10 cellular contexts compared by ENCODE assay signal in the genomic region with DNA sequence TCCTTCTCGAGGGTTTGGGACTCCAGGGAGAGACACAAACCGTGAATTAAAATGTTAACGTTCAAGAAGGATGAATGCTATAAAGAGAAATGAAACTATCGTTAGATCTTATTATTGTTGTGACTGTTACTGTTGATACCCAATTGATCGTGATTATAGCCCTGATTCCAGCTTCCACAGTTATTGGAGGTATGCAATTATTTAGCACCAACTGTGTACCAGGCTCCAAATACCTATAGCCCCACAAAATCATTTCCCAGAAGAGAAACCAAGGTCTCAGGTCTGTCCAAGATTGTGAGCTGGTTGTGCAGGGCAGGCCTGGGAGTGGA. TPM values are rescaled to one million over a fixed set of nuclear protein-coding genes. Genes with fewer than 3 reads are reported as not detected.
A peak's percentile ranks its signal among the peaks of the same experiment; 100 is the strongest.
DNase-seq lines count a peak whose midpoint lies in the region; ATAC-seq and TF ChIP-seq lines count a peak whose summit lies in the region.
"Had no signal": no experiment of that assay in that cellular context is flagged by ENCODE, and none has a peak within 500 bp of the region (broad histone marks: within the 10 kb centered on the region; RNA-seq: fewer than 3 reads in every experiment).

No MANE protein-coding gene starts in this region.

- TF ChIP-seq POLR2A in esophagus squamous epithelium (IDR thresholded peaks at IDR 0.05) (no peak), ovary (IDR thresholded peaks at IDR 0.05) (no peak)

- no peak overlapping the region for H3K9ac ChIP-seq in SK-N-SH

- H3K4me3 ChIP-seq in SK-N-SH (ENCODE audit: low read depth in 2 of 2, low read length in 1 of 2), result no peak overlapping the region
- H3K4me3 ChIP-seq in esophagus squamous epithelium, result peak overlapping the region in 2 of 4 donors; percentile 14 to 38
- H3K4me3 ChIP-seq in ovary, result no peak overlapping the region
- no peak overlapping the region for H3K4me3 ChIP-seq in upper lobe of right lung

- H3K4me2 ChIP-seq in SK-N-SH, result 0 out of 2 replicates have a peak overlapping the region, but pooled peaks have one; percentile 42

- no peaks in the 10 kb centered on the region for H3K9me2 ChIP-seq in SK-N-SH

- H3K36me3 ChIP-seq in SK-N-SH (replicated peaks in 1 of 2; ENCODE audit: control insufficient read depth in 1 of 2, insufficient read depth in 2 of 2, low read length in 1 of 2) (no peaks in the 10 kb centered on the region), esophagus squamous epithelium (no peaks in the 10 kb centered on the region), ovary (no peaks in the 10 kb centered on the region), upper lobe of right lung (no peaks in the 10 kb centered on the region)

- H3K27ac ChIP-seq in SK-N-SH (ENCODE audit: low read depth in 2 of 2, low read length in 1 of 2) (peak overlapping the region; percentile 40 to 83; a peak in 3 of 4 replicates), esophagus squamous epithelium (peak overlapping the region; percentile 87 to 92 (median 90)), ovary (peak overlapping the region; percentile 18 to 90), upper lobe of right lung (peak overlapping the region; percentile 98)

- WGBS in SK-N-SH (ENCODE audit: low lambda C conversion rate), result 70% methylated on average over 5 of the region's 5 CpGs
- WGBS in esophagus squamous epithelium, 2 donors, result 21 to 31% methylated on average over 5 of the region's 5 CpGs
- WGBS in ovary, 3 donors, result 32 to 47% (median 37%) methylated on average over 5 of the region's 5 CpGs

- H3K27me3 ChIP-seq in SK-N-SH (ENCODE audit: insufficient read depth) (no peaks in the 10 kb centered on the region), esophagus squamous epithelium (no peaks in the 10 kb centered on the region), ovary (no peaks in the 10 kb centered on the region), upper lobe of right lung (no peaks in the 10 kb centered on the region)

- TF ChIP-seq EP300 in SK-N-SH (IDR thresholded peaks at IDR 0.05; ENCODE audit: borderline replicate concordance in 1 of 2, low read depth in 1 of 2, low read length in 1 of 2), result no peak
- no peak for TF ChIP-seq EP300 in ovary (IDR thresholded peaks at IDR 0.05)

- no peak for TF ChIP-seq CTCF in SK-N-SH (IDR thresholded peaks at IDR 0.05)
- peak in 1 of 6 experiments; percentile 2 for TF ChIP-seq CTCF in esophagus squamous epithelium (IDR thresholded peaks at IDR 0.05)
- no peak for TF ChIP-seq CTCF in ovary (IDR thresholded peaks at IDR 0.05)
- TF ChIP-seq CTCF in upper lobe of right lung (IDR thresholded peaks at IDR 0.05), result no peak

- peak overlapping the region; percentile 69; the same call in 1 of the 2 replicates for H2AFZ ChIP-seq in SK-N-SH (ENCODE audit: low read depth)

- no peak for ATAC-seq in upper lobe of right lung
- ATAC-seq in GM19452 (IDR thresholded peaks at IDR 0.05; ENCODE audit: unreplicated experiment), result no peak
- ATAC-seq in HG02938 (IDR thresholded peaks at IDR 0.05; ENCODE audit: unreplicated experiment), result no peak
- ATAC-seq: activated T-cell treated with anti-CD3 and anti-CD28 coated beads, Interleukin-2, amount 50 U/mL, for 72 hours had no signal

- peaks cover 7 to 23% of the 10 kb centered on the region in 2 experiments; a peak in 3 of 4 replicates for H3K4me1 ChIP-seq in SK-N-SH (ENCODE audit: control insufficient read depth in 1 of 2, insufficient read depth in 2 of 2, low read depth in 1 of 2, low read length in 1 of 2)
- H3K4me1 ChIP-seq in esophagus squamous epithelium, result peaks cover 35 to 68% (median 45%) of the 10 kb centered on the region in 3 donors
- peaks cover 18% of the 10 kb centered on the region for H3K4me1 ChIP-seq in ovary (ENCODE audit: insufficient read depth)
- H3K4me1 ChIP-seq in upper lobe of right lung, result peaks cover 40% of the 10 kb centered on the region

- DNase-seq in SK-N-SH, result no peak
- DNase-seq in esophagus squamous epithelium (lab: John Stamatoyannopoulos, UW), result no peak
- DNase-seq in ovary, result no peak
- no peak for DNase-seq in upper lobe of right lung
- no peak for DNase-seq in GM03348 (ENCODE audit: low spot score)
- no peak for DNase-seq in COLO668 (lab: John Stamatoyannopoulos, UW; ENCODE audit: unreplicated experiment)
- DNase-seq: activated T-cell treated with anti-CD3 and anti-CD28 coated beads, Interleukin-2, amount 50 U/mL, for 72 hours; SHP77 treated with DMSO at 0.1 percent for 48 hours had no signal

- H3K79me2 ChIP-seq in SK-N-SH (ENCODE audit: insufficient read depth), result no peaks in the 10 kb centered on the region

- H3K9me3 ChIP-seq in SK-N-SH (no peaks in the 10 kb centered on the region), esophagus squamous epithelium (no peaks in the 10 kb centered on the region), ovary (no peaks in the 10 kb centered on the region), upper lobe of right lung (no peaks in the 10 kb centered on the region)

- CTCF ChIA-PET in SK-N-SH (lab: Yijun Ruan, JAX), result interaction anchor here (0.6 to 2.7 kb wide), 8 partner anchors 9 to 148 kb away, joined by 3 to 15 read pairs (median 4); no protein-coding TSS in a partner anchor

- no peaks in the 10 kb centered on the region for H3F3A ChIP-seq in SK-N-SH (replicated peaks; ENCODE audit: insufficient read depth)

- no peaks in the 10 kb centered on the region for H4K20me1 ChIP-seq in SK-N-SH (ENCODE audit: insufficient read depth)

- POLR2A ChIA-PET in SK-N-SH (lab: Yijun Ruan, JAX), result interaction anchor here (0.9 to 1.1 kb wide), 3 partner anchors 51 to 105 kb away, joined by 3 to 4 read pairs (median 3); no protein-coding TSS in a partner anchor

- intact Hi-C loops in esophagus squamous epithelium (cut with DNase I), result no loop called here
- intact Hi-C loops in ovary (cut with DNase I), result loop anchor here in 3 of 4 donors (5.0 to 10.0 kb wide), 3 partner anchors 91 to 98 kb away; no protein-coding TSS in a partner anchor
- intact Hi-C loops in upper lobe of right lung (cut with DNase I), result no loop called here

- TF ChIP-seq RAD21 in SK-N-SH (IDR thresholded peaks at IDR 0.05; ENCODE audit: low read length), result no peak

TF ChIP-seq in SK-N-SH, 30 proteins besides CTCF, POLR2A, EP300 and RAD21:
- TF ChIP-seq, protein P1, sequence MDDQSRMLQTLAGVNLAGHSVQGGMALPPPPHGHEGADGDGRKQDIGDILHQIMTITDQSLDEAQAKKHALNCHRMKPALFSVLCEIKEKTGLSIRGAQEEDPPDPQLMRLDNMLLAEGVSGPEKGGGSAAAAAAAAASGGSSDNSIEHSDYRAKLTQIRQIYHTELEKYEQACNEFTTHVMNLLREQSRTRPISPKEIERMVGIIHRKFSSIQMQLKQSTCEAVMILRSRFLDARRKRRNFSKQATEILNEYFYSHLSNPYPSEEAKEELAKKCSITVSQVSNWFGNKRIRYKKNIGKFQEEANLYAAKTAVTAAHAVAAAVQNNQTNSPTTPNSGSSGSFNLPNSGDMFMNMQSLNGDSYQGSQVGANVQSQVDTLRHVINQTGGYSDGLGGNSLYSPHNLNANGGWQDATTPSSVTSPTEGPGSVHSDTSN (IDR thresholded peaks at IDR 0.05), result no peak
- TF ChIP-seq TCF12 (IDR thresholded peaks at IDR 0.05) (no peak), FOXM1 (IDR thresholded peaks at IDR 0.05; ENCODE audit: low read depth) (no peak)

RNA-seq across cellular contexts. Expression of a gene that starts 30.1 kb away (rescaled TPM):
- polyA plus RNA-seq in SK-N-SH (2012; rRNA removed) (2.6 and 7.2 TPM in 2 replicates), ovary (10 to 100 TPM; 31.9 to 71.1 TPM)
- 5.7 and 8.1 TPM in 2 replicates for polyA plus RNA-seq in SK-N-SH (2012; cell fraction: cytosol; rRNA removed)
- 13.4 and 14.9 TPM in 2 replicates for polyA plus RNA-seq in SK-N-SH (2012; cell fraction: nucleus; rRNA removed)
- total RNA-seq in esophagus squamous epithelium (10 to 100 TPM; 40.8 to 80.9 (median 61.0) TPM), ovary (100 to 1,000 TPM in 5 of 7 donors, 10 to 100 TPM in 2; 62.0 to 345 (median 283) TPM), upper lobe of right lung (150 TPM)

Comparison
In these comparisons a context has a peak if more than half of its experiments do, and no peak if none do; other contexts are left out.
1. intact Hi-C loops: an anchor here in ovary (5.0 to 10.0 kb wide); none called in esophagus squamous epithelium and upper lobe of right lung.